ENCODE assay signal across 19 cellular contexts in genomic region chr1:14853518-14853917, GRCh38.
A peak's percentile ranks its signal among the peaks of the same experiment; 100 is the strongest.
DNase-seq lines count a peak whose midpoint lies in the region; ATAC-seq and TF ChIP-seq lines count a peak whose summit lies in the region.
"Had no signal": no experiment of that assay in that cellular context is flagged by ENCODE, and none has a peak within 500 bp of the region (broad histone marks: within the 10 kb centered on the region; RNA-seq: fewer than 3 reads in every experiment).

No MANE protein-coding gene starts in this region.

- WGBS in IMR-90 (ENCODE audit: extremely low coverage in 2 of 2, insufficient read length in 1 of 2), 2 experiments = no CpG with 5 or more reads among the region's 5 CpGs

- H3K9me1 ChIP-seq in IMR-90 (ENCODE audit: insufficient read depth, low read length) = peaks cover 3% of the 10 kb centered on the region; the same call in 1 of the 2 replicates

- H3F3A ChIP-seq in neural progenitor cell (ENCODE audit: low read depth) = no peaks in the 10 kb centered on the region

- in situ Hi-C loops in IMR-90 (cut with MboI; ENCODE audit: low sequenced_read_pairs) = no loop called here

- TF ChIP-seq POLR2A in IMR-90 (IDR thresholded peaks at IDR 0.05; ENCODE audit: low read depth, low read length) = no peak

- H3K9me3 Mint-ChIP-seq in neural progenitor cell = no peaks in the 10 kb centered on the region
- H3K9me3 Mint-ChIP-seq: CD4-positive, alpha-beta T cell; CD8-positive, alpha-beta T cell had no signal

- H3K18ac ChIP-seq in IMR-90 (ENCODE audit: low read depth, low read length) = no peak overlapping the region

- no peak overlapping the region for H2BK5ac ChIP-seq in IMR-90 (ENCODE audit: low read depth, low read length, poor library complexity, severe bottlenecking)

- H3K9me3 ChIP-seq in BLaER1 (no peaks in the 10 kb centered on the region), IMR-90 (ENCODE audit: control insufficient read depth, insufficient read depth, low read length) (no peaks in the 10 kb centered on the region), neural progenitor cell (ENCODE audit: low read depth) (no peaks in the 10 kb centered on the region)
- H3K9me3 ChIP-seq: BE2C; BLaER1 treated with 17β-estradiol and CSF1 and Interleukin-3, amounts not matched to agents 10 nM and 100 nM; Caco-2 had no signal

- no peaks in the 10 kb centered on the region for H3K79me2 ChIP-seq in neural progenitor cell (ENCODE audit: low read depth)

- H3K27me3 Mint-ChIP-seq in neural progenitor cell (ENCODE audit: insufficient read depth, low read depth) = peaks cover 2% of the 10 kb centered on the region

- no peaks in the 10 kb centered on the region for H3K36me3 ChIP-seq in BLaER1
- H3K36me3 ChIP-seq in IMR-90 (ENCODE audit: control insufficient read depth, insufficient read depth, low read length) = no peaks in the 10 kb centered on the region
- no peaks in the 10 kb centered on the region for H3K36me3 ChIP-seq in neural progenitor cell
- H3K36me3 ChIP-seq: BE2C; BLaER1 treated with 17β-estradiol and CSF1 and Interleukin-3, amounts not matched to agents 10 nM and 100 nM had no signal

- H2BK15ac ChIP-seq in IMR-90 (ENCODE audit: low read depth, low read length) = no peak overlapping the region

- H3K4me3 Mint-ChIP-seq in neural progenitor cell = no peak overlapping the region
- H3K4me3 Mint-ChIP-seq: CD4-positive, alpha-beta T cell; CD8-positive, alpha-beta T cell had no signal

- H3K4me1 ChIP-seq in BLaER1 (peaks cover 22% of the 10 kb centered on the region), IMR-90 (ENCODE audit: control insufficient read depth, insufficient read depth, low read length) (peaks cover 2% of the 10 kb centered on the region; the same call in 1 of the 2 replicates), neural progenitor cell (peaks cover 6% of the 10 kb centered on the region)
- H3K4me1 ChIP-seq: BE2C had no signal

- H3K4me2 ChIP-seq in BLaER1 (peak overlapping the region; percentile 17; the same call in 1 of the 2 replicates), IMR-90 (ENCODE audit: low read depth, low read length) (no peak overlapping the region), neural progenitor cell (no peak overlapping the region)
- H3K4me2 ChIP-seq: BLaER1 treated with 17β-estradiol and CSF1 and Interleukin-3, amounts not matched to agents 10 nM and 100 nM had no signal

- no peak overlapping the region for H2AFZ ChIP-seq in IMR-90 (replicated peaks; ENCODE audit: low read length, poor library complexity)
- no peak overlapping the region for H2AFZ ChIP-seq in neural progenitor cell (replicated peaks)

- no peak overlapping the region for H2BK120ac ChIP-seq in IMR-90 (ENCODE audit: low read depth, low read length)

- H3K4ac ChIP-seq in IMR-90 (ENCODE audit: low read depth, low read length) = no peak overlapping the region

- no peak overlapping the region for H3K27ac ChIP-seq in BLaER1
- H3K27ac ChIP-seq in IMR-90 (ENCODE audit: insufficient read depth, low read length) = no peak overlapping the region
- no peak overlapping the region for H3K27ac ChIP-seq in neural progenitor cell
- H3K27ac ChIP-seq: BLaER1 treated with 17β-estradiol and CSF1 and Interleukin-3, amounts not matched to agents 10 nM and 100 nM; C4-2B had no signal

- ATAC-seq in IMR-90 (ENCODE audit: low read depth) (no peak), HG03045 (IDR thresholded peaks at IDR 0.05; ENCODE audit: unreplicated experiment) (no peak)
- ATAC-seq: CD8-positive, alpha-beta T cell had no signal

- no peaks in the 10 kb centered on the region for H3K79me1 ChIP-seq in IMR-90 (ENCODE audit: low read depth in 1 of 2, low read length in 2 of 2)

- BruUV-seq in IMR-90 (replicated peaks; lab: Mats Ljungman, UMichigan) = no TSS peak

- H2BK20ac ChIP-seq in IMR-90 (ENCODE audit: low read depth, low read length) = no peak overlapping the region

- H3K36me3 Mint-ChIP-seq in neural progenitor cell = peaks cover 2% of the 10 kb centered on the region
- H3K36me3 Mint-ChIP-seq: CD8-positive, alpha-beta T cell had no signal

- DNase-seq in IMR-90 (no peak), choroid plexus epithelial cell (ENCODE audit: low read depth) (peak; percentile 45), neural progenitor cell (ENCODE audit: low spot score) (no peak), NCI-H69 (lab: John Stamatoyannopoulos, UW) (no peak), NCI-H524 treated with DMSO at 0.1 percent for 48 hours (lab: John Stamatoyannopoulos, UW) (no peak), NCI-H187 treated with DMSO at 0.1 percent for 48 hours (lab: John Stamatoyannopoulos, UW) (no peak)
- DNase-seq: 8988T; ACHN; BE2C; Caco-2; Calu3; CD4-positive, alpha-beta T cell; CD8-positive, alpha-beta T cell; DMS79 treated with DMSO at 0.1 percent for 48 hours; GF-D8 had no signal

- peak overlapping the region; percentile 78 for H3K27ac Mint-ChIP-seq in neural progenitor cell
- H3K27ac Mint-ChIP-seq: CD4-positive, alpha-beta T cell; CD8-positive, alpha-beta T cell had no signal

- H4K5ac ChIP-seq in IMR-90 (ENCODE audit: low read depth, low read length) = no peak overlapping the region

- H4K20me1 ChIP-seq in BLaER1 = no peaks in the 10 kb centered on the region
- no peaks in the 10 kb centered on the region for H4K20me1 ChIP-seq in IMR-90 (ENCODE audit: insufficient read depth, low read length)
- peaks cover 3% of the 10 kb centered on the region for H4K20me1 ChIP-seq in neural progenitor cell (ENCODE audit: low read depth)
- H4K20me1 ChIP-seq: BLaER1 treated with 17β-estradiol and CSF1 and Interleukin-3, amounts not matched to agents 10 nM and 100 nM had no signal

- TF ChIP-seq CTCF in IMR-90 (conservative IDR thresholded peaks at IDR 0.05; ENCODE audit: low read depth, low read length) (no peak), choroid plexus epithelial cell (conservative IDR thresholded peaks at IDR 0.05; ENCODE audit: low read depth, low read length) (no peak), neural progenitor cell (IDR thresholded peaks at IDR 0.05) (no peak)

- no peak overlapping the region for H4K8ac ChIP-seq in IMR-90 (ENCODE audit: low read depth in 2 of 2, low read length in 2 of 2)

- H3K14ac ChIP-seq in IMR-90 (replicated peaks; ENCODE audit: low read depth, low read length) = no peak overlapping the region

- H3K27me3 ChIP-seq in BLaER1 = no peaks in the 10 kb centered on the region
- H3K27me3 ChIP-seq in IMR-90 (ENCODE audit: control insufficient read depth, insufficient read depth, low read length) = peaks cover 17% of the 10 kb centered on the region
- H3K27me3 ChIP-seq in neural progenitor cell = no peaks in the 10 kb centered on the region
- H3K27me3 ChIP-seq: BE2C; BLaER1 treated with 17β-estradiol and CSF1 and Interleukin-3, amounts not matched to agents 10 nM and 100 nM had no signal

- peak overlapping the region; percentile 10 for H2AK9ac ChIP-seq in IMR-90 (replicated peaks; ENCODE audit: low read depth, low read length, poor library complexity)

- H4K91ac ChIP-seq in IMR-90 (ENCODE audit: insufficient read depth, low read depth, low read length) = no peak overlapping the region

- no peak overlapping the region for H3K23ac ChIP-seq in IMR-90 (ENCODE audit: low read depth, low read length)

- CTCF ChIA-PET in IMR-90 (lab: Yijun Ruan, JAX) = interaction anchor here (1.0 kb wide), 1 partner anchor 42 kb away, joined by 3 read pairs; no protein-coding TSS in a partner anchor

- no peak for TF ChIP-seq RAD21 in IMR-90 (IDR thresholded peaks at IDR 0.05; ENCODE audit: low read length)

- H3K4me1 Mint-ChIP-seq in neural progenitor cell = peaks cover 22% of the 10 kb centered on the region

- intact Hi-C loops in IMR-90 (cut with micrococcal nuclease) = no loop called here

- no peak overlapping the region for H2AK5ac ChIP-seq in IMR-90 (ENCODE audit: low read depth, low read length)

- dilution Hi-C loops in IMR-90 (cut with HindIII; ENCODE audit: low sequenced_read_pairs, unreplicated experiment) = no loop called here

- H3K9ac ChIP-seq in BLaER1 (no peak overlapping the region), IMR-90 (ENCODE audit: low read depth, low read length) (no peak overlapping the region), neural progenitor cell (no peak overlapping the region)
- H3K9ac ChIP-seq: BLaER1 treated with 17β-estradiol and CSF1 and Interleukin-3, amounts not matched to agents 10 nM and 100 nM had no signal

- no peak overlapping the region for H3K56ac ChIP-seq in IMR-90 (ENCODE audit: extremely low read depth, insufficient read depth, low read length)

- POLR2A ChIA-PET in IMR-90 (lab: Charles Lee; ENCODE audit: unreplicated experiment) = no interaction called here

- H3K4me3 ChIP-seq in BLaER1 (no peak overlapping the region), IMR-90 (ENCODE audit: insufficient read depth, low read depth, low read length) (no peak overlapping the region), choroid plexus epithelial cell (ENCODE audit: low read depth, low read length) (no peak overlapping the region), neural progenitor cell (no peak overlapping the region)
- H3K4me3 ChIP-seq: BLaER1 treated with 17β-estradiol and CSF1 and Interleukin-3, amounts not matched to agents 10 nM and 100 nM had no signal

TF ChIP-seq in IMR-90, 13 proteins besides CTCF, POLR2A, EP300 and RAD21 (continues in another document):
- no peak for TF ChIP-seq MAFK (IDR thresholded peaks at IDR 0.05; ENCODE audit: low read depth, low read length)
- TF ChIP-seq, protein P1, sequence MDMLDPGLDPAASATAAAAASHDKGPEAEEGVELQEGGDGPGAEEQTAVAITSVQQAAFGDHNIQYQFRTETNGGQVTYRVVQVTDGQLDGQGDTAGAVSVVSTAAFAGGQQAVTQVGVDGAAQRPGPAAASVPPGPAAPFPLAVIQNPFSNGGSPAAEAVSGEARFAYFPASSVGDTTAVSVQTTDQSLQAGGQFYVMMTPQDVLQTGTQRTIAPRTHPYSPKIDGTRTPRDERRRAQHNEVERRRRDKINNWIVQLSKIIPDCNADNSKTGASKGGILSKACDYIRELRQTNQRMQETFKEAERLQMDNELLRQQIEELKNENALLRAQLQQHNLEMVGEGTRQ (IDR thresholded peaks at IDR 0.05; ENCODE audit: low read depth, low read length) = no peak
- no peak for TF ChIP-seq RCOR1 (IDR thresholded peaks at IDR 0.05; ENCODE audit: insufficient replicate concordance, low read length)
- TF ChIP-seq RFX5 (IDR thresholded peaks at IDR 0.05; ENCODE audit: low read depth, low read length) = no peak
- TF ChIP-seq, protein P2, sequence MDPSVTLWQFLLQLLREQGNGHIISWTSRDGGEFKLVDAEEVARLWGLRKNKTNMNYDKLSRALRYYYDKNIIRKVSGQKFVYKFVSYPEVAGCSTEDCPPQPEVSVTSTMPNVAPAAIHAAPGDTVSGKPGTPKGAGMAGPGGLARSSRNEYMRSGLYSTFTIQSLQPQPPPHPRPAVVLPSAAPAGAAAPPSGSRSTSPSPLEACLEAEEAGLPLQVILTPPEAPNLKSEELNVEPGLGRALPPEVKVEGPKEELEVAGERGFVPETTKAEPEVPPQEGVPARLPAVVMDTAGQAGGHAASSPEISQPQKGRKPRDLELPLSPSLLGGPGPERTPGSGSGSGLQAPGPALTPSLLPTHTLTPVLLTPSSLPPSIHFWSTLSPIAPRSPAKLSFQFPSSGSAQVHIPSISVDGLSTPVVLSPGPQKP (IDR thresholded peaks at IDR 0.05; ENCODE audit: borderline replicate concordance, low read depth, low read length) = no peak
- no peak for TF ChIP-seq NFE2L2 (IDR thresholded peaks at IDR 0.05; ENCODE audit: low read depth, low read length)
- TF ChIP-seq CHD1 (IDR thresholded peaks at IDR 0.05; ENCODE audit: low read depth, low read length) = no peak
- TF ChIP-seq MAZ (IDR thresholded peaks at IDR 0.05; ENCODE audit: borderline replicate concordance, low read depth, low read length) = no peak
